23 cellular contexts compared by ENCODE assay signal in genomic region chr3:147152476-147152875, GRCh38.
DNase-seq lines count a peak whose midpoint lies in the region; ATAC-seq, FAIRE-seq and TF ChIP-seq lines count a peak whose summit lies in the region.
"Had no signal": no experiment of that assay in that cellular context is flagged by ENCODE, and none has a peak within 500 bp of the region (broad histone marks: within the 10 kb centered on the region; RNA-seq: fewer than 3 reads in every experiment).

No MANE protein-coding gene starts in this region.

- H2BK15ac ChIP-seq in mesendoderm (replicated peaks; ENCODE audit: low read depth): no peak overlapping the region

- no peak overlapping the region for H2AK5ac ChIP-seq in mesendoderm (ENCODE audit: low read length)

- intact Hi-C loops in HepG2 (cut with micrococcal nuclease; ENCODE audit: unreplicated experiment) (no loop called here), right lobe of liver (cut with DNase I) (no loop called here), GM12878 (cut with micrococcal nuclease; ENCODE audit: unreplicated experiment) (no loop called here)

- no peak for TF ChIP-seq POLR2A in HepG2 (IDR thresholded peaks at IDR 0.05; ENCODE audit: insufficient read depth in 1 of 2, low read depth in 2 of 2, low read length in 2 of 2)
- no peak for TF ChIP-seq POLR2A in right lobe of liver (IDR thresholded peaks at IDR 0.05)
- TF ChIP-seq POLR2A in GM12878 (IDR thresholded peaks at IDR 0.05; ENCODE audit: low read depth, low read length): no peak

- no TSS peak for BruUV-seq in HepG2 (replicated peaks; lab: Mats Ljungman, UMichigan)
- BruUV-seq in GM12878 (replicated peaks; lab: Mats Ljungman, UMichigan): no TSS peak

- H3K27ac ChIP-seq in HepG2 (ENCODE audit: extremely low read length, insufficient read depth, low read length) (no peak overlapping the region), right lobe of liver (no peak overlapping the region), GM12878 (ENCODE audit: control insufficient read depth, insufficient read depth) (no peak overlapping the region), mesendoderm (ENCODE audit: low read depth, low read length) (no peak overlapping the region)
- H3K27ac ChIP-seq: 22Rv1; A549; BLaER1 treated with 17β-estradiol and CSF1 and Interleukin-3, amounts not matched to agents 10 nM and 100 nM; C4-2B had no signal

- no peak for DNase-seq in HepG2 (ENCODE audit: low spot score)
- DNase-seq in right lobe of liver: no peak
- DNase-seq in NAMALWA (ENCODE audit: low spot score): peak; percentile 31
- no peak for DNase-seq in GM12878 (ENCODE audit: low read depth, low spot score)
- DNase-seq in mesendoderm: peak; percentile 4
- DNase-seq in effector CD4-positive, alpha-beta T cell: no peak
- no peak for DNase-seq in KG1 (lab: John Stamatoyannopoulos, UW)
- no peak for DNase-seq in NCI-H2171 treated with DMSO at 0.1 percent for 48 hours (lab: John Stamatoyannopoulos, UW)
- DNase-seq: AML-193; Caco-2; Calu3; CD4-positive, alpha-beta T cell; CD8-positive, alpha-beta T cell; DMS79 treated with DMSO at 0.1 percent for 48 hours; GF-D8 had no signal

- H3K36me3 ChIP-seq in HepG2 (replicated peaks in 1 of 2; ENCODE audit: control insufficient read depth in 1 of 2, insufficient read depth in 2 of 2, low read length in 2 of 2) (no peaks in the 10 kb centered on the region), right lobe of liver (no peaks in the 10 kb centered on the region), GM12878 (ENCODE audit: control insufficient read depth in 2 of 2, insufficient read depth in 2 of 2, low read length in 1 of 2) (no peaks in the 10 kb centered on the region), mesendoderm (ENCODE audit: control insufficient read depth, insufficient read depth, low read length) (no peaks in the 10 kb centered on the region)
- H3K36me3 ChIP-seq: BLaER1 treated with 17β-estradiol and CSF1 and Interleukin-3, amounts not matched to agents 10 nM and 100 nM had no signal

- H3K18ac ChIP-seq in mesendoderm (ENCODE audit: low read length): no peak overlapping the region

- H2BK5ac ChIP-seq in mesendoderm (ENCODE audit: low read length): no peak overlapping the region

- no peak overlapping the region for H3K23ac ChIP-seq in mesendoderm (ENCODE audit: low read length)

- RAD21 ChIA-PET in GM12878 (lab: Charles Lee; ENCODE audit: unreplicated experiment): no interaction called here

- TF ChIP-seq CTCF in HepG2 (CRISPR knock-in tag; IDR thresholded peaks at IDR 0.05) (no peak), right lobe of liver (IDR thresholded peaks at IDR 0.05) (no peak), GM12878 (IDR thresholded peaks at IDR 0.05 in 2 of 3, conservative IDR thresholded peaks at IDR 0.05 in 1 of 3; ENCODE audit: control insufficient read depth in 2 of 3, extremely low read depth in 1 of 3, insufficient read depth in 1 of 3, low read depth in 3 of 3, low read length in 3 of 3) (no peak)

- H3K27me3 ChIP-seq in HepG2 (ENCODE audit: control insufficient read depth in 1 of 2, insufficient read depth in 2 of 2, low read length in 2 of 2): no peaks in the 10 kb centered on the region
- H3K27me3 ChIP-seq in right lobe of liver: no peaks in the 10 kb centered on the region
- no peaks in the 10 kb centered on the region for H3K27me3 ChIP-seq in GM12878 (replicated peaks in 1 of 2; ENCODE audit: control insufficient read depth in 2 of 2, insufficient read depth in 2 of 2, low read length in 1 of 2)
- no peaks in the 10 kb centered on the region for H3K27me3 ChIP-seq in mesendoderm (ENCODE audit: insufficient read depth, low read length, poor library complexity)
- H3K27me3 ChIP-seq: BLaER1 treated with 17β-estradiol and CSF1 and Interleukin-3, amounts not matched to agents 10 nM and 100 nM had no signal

- H4K20me1 ChIP-seq in HepG2 (ENCODE audit: insufficient read depth, low read length): no peaks in the 10 kb centered on the region
- H4K20me1 ChIP-seq in GM12878 (ENCODE audit: control insufficient read depth, insufficient read depth): no peaks in the 10 kb centered on the region
- H4K20me1 ChIP-seq: BLaER1 treated with 17β-estradiol and CSF1 and Interleukin-3, amounts not matched to agents 10 nM and 100 nM had no signal

- POLR2A ChIA-PET in HepG2 (lab: Yijun Ruan, JAX): no interaction called here
- POLR2A ChIA-PET in GM12878 (lab: Charles Lee): no interaction called here

- TF ChIP-seq RAD21 in HepG2 (CRISPR knock-in tag; IDR thresholded peaks at IDR 0.05) (no peak), GM12878 (IDR thresholded peaks at IDR 0.05; ENCODE audit: insufficient read depth, low read depth, low read length) (no peak)

- no peak overlapping the region for H3K9ac ChIP-seq in HepG2 (ENCODE audit: insufficient read depth, low read depth, low read length)
- no peak overlapping the region for H3K9ac ChIP-seq in GM12878 (ENCODE audit: control insufficient read depth, insufficient read depth, low read length)
- H3K9ac ChIP-seq in mesendoderm (ENCODE audit: low read length): no peak overlapping the region
- H3K9ac ChIP-seq: BLaER1 treated with 17β-estradiol and CSF1 and Interleukin-3, amounts not matched to agents 10 nM and 100 nM had no signal

- H4K5ac ChIP-seq in mesendoderm (ENCODE audit: low read length): no peak overlapping the region

- H4K8ac ChIP-seq in mesendoderm (ENCODE audit: low read depth, low read length): no peak overlapping the region

- SMC1A ChIA-PET in GM12878 (lab: Charles Lee; ENCODE audit: uncharacterized antibody, unreplicated experiment): no interaction called here

- H2AFZ ChIP-seq in HepG2 (ENCODE audit: low read length) (no peak overlapping the region), GM12878 (ENCODE audit: control insufficient read depth, low read depth, low read length) (no peak overlapping the region)

- H3K56ac ChIP-seq in mesendoderm (ENCODE audit: low read length): no peak overlapping the region

- no peak for ATAC-seq in HepG2
- no peak for ATAC-seq in right lobe of liver
- ATAC-seq in GM12878: no peak
- ATAC-seq: A549; CD8-positive, alpha-beta T cell had no signal

- H3K4me2 ChIP-seq in HepG2 (ENCODE audit: low read depth, low read length) (no peak overlapping the region), GM12878 (ENCODE audit: control insufficient read depth, insufficient read depth) (no peak overlapping the region), mesendoderm (ENCODE audit: low read length) (no peak overlapping the region)
- H3K4me2 ChIP-seq: A549; BLaER1 treated with 17β-estradiol and CSF1 and Interleukin-3, amounts not matched to agents 10 nM and 100 nM had no signal

- H3K4me1 ChIP-seq in HepG2 (ENCODE audit: insufficient read depth, low read length) (no peaks in the 10 kb centered on the region), right lobe of liver (no peaks in the 10 kb centered on the region), GM12878 (ENCODE audit: control insufficient read depth, insufficient read depth, low read length) (no peaks in the 10 kb centered on the region), mesendoderm (ENCODE audit: control insufficient read depth, low read depth, low read length) (no peaks in the 10 kb centered on the region)
- H3K4me1 ChIP-seq: A549; BLaER1 treated with 17β-estradiol and CSF1 and Interleukin-3, amounts not matched to agents 10 nM and 100 nM; Caco-2 had no signal

- in situ Hi-C loops in HepG2 (cut with HindIII; ENCODE audit: extremely low pct_ligation_motif_present, low pct_unique_long_range_greater_than_20kb) (no loop called here), GM12878 (cut with MboI) (no loop called here)

- H2BK120ac ChIP-seq in mesendoderm (ENCODE audit: low read depth, low read length): no peak overlapping the region

- TF ChIP-seq EP300 in HepG2 (IDR thresholded peaks at IDR 0.05; ENCODE audit: low read depth in 2 of 2, low read length in 2 of 2): no peak
- TF ChIP-seq EP300 in HepG2 (CRISPR knock-in tag; IDR thresholded peaks at IDR 0.05; ENCODE audit: borderline replicate concordance): no peak
- TF ChIP-seq EP300 in GM12878 (IDR thresholded peaks at IDR 0.05; ENCODE audit: borderline replicate concordance in 1 of 2, control insufficient read depth in 1 of 2, low read depth in 2 of 2, low read length in 2 of 2): no peak

- H3K4ac ChIP-seq in mesendoderm (ENCODE audit: low read depth, low read length): no peak overlapping the region

- H3K9me3 ChIP-seq in HepG2 (ENCODE audit: low read length): no peaks in the 10 kb centered on the region
- H3K9me3 ChIP-seq in right lobe of liver: no peaks in the 10 kb centered on the region
- no peaks in the 10 kb centered on the region for H3K9me3 ChIP-seq in GM12878 (replicated peaks; ENCODE audit: control insufficient read depth, insufficient read depth, low read length)
- H3K9me3 ChIP-seq: A549, Caco-2 had no signal

- no peak for FAIRE-seq in HepG2 (lab: Jason Lieb, UNC)
- no peak for FAIRE-seq in GM12878 (lab: Jason Lieb, UNC)
- FAIRE-seq: A549, D721Med, G401.6, GM12892, GM18507 had no signal

- WGBS in HepG2 (ENCODE audit: low lambda C conversion rate): 4% methylated on average over 3 of the region's 3 CpGs
- WGBS in right lobe of liver (ENCODE audit: insufficient coverage, low coverage, low lambda C conversion rate, missing lambda C conversion rate): 54% methylated on average over 3 of the region's 3 CpGs
- 2% methylated on average over 3 of the region's 3 CpGs for WGBS in GM12878 (ENCODE audit: insufficient coverage, insufficient replicate concordance, low lambda C conversion rate, missing lambda C conversion rate)
- WGBS in mesendoderm (ENCODE audit: extremely low coverage, insufficient coverage, low lambda C conversion rate): no CpG with 5 or more reads among the region's 3 CpGs

- no peak overlapping the region for H3K4me3 ChIP-seq in HepG2 (replicated peaks in 1 of 3; ENCODE audit: insufficient read depth in 1 of 3, low read depth in 2 of 3, low read length in 3 of 3)
- no peak overlapping the region for H3K4me3 ChIP-seq in right lobe of liver
- H3K4me3 ChIP-seq in GM12878: no peak overlapping the region
- no peak overlapping the region for H3K4me3 ChIP-seq in mesendoderm (ENCODE audit: low read length)
- H3K4me3 ChIP-seq: A549; BLaER1 treated with 17β-estradiol and CSF1 and Interleukin-3, amounts not matched to agents 10 nM and 100 nM had no signal

- no peaks in the 10 kb centered on the region for H3K79me1 ChIP-seq in mesendoderm (ENCODE audit: low read length)

- H3K79me2 ChIP-seq in HepG2 (ENCODE audit: insufficient read depth, low read length) (no peaks in the 10 kb centered on the region), GM12878 (ENCODE audit: control insufficient read depth, insufficient read depth, low read length) (no peaks in the 10 kb centered on the region), mesendoderm (ENCODE audit: control insufficient read depth, insufficient read depth, low read length) (no peaks in the 10 kb centered on the region)

- CTCF ChIA-PET in HepG2 (lab: Yijun Ruan, JAX; ENCODE audit: low intra/inter-chr PET ratio, low total read pairs) (no interaction called here), GM12878 (lab: Yijun Ruan, JAX) (no interaction called here)

TF ChIP-seq in HepG2, 621 proteins besides CTCF, POLR2A, EP300 and RAD21 (continues in another document):
- TF ChIP-seq IKZF1 (IDR thresholded peaks at IDR 0.05): no peak
- TF ChIP-seq ZNF431 (CRISPR knock-in tag; IDR thresholded peaks at IDR 0.05; ENCODE audit: borderline replicate concordance, low read depth): no peak

TF ChIP-seq in GM12878, 131 proteins besides CTCF, POLR2A, EP300 and RAD21 (continues in another document):
- no peak for TF ChIP-seq PAX5 (IDR thresholded peaks at IDR 0.05; ENCODE audit: borderline replicate concordance, low read depth, low read length)

Comparison
In these comparisons a context has a peak if more than half of its experiments do, and no peak if none do; other contexts are left out.
1. DNase-seq: peak in NAMALWA (single experiment) and mesendoderm (single experiment); none in HepG2 (single experiment), right lobe of liver (0 of 3), GM12878 (single experiment), effector CD4-positive, alpha-beta T cell (single experiment), KG1 (single experiment) and NCI-H2171 treated with DMSO at 0.1 percent for 48 hours (single experiment).